Comparison of ENCODE assay signal across 1 cellular context in the genomic region with DNA sequence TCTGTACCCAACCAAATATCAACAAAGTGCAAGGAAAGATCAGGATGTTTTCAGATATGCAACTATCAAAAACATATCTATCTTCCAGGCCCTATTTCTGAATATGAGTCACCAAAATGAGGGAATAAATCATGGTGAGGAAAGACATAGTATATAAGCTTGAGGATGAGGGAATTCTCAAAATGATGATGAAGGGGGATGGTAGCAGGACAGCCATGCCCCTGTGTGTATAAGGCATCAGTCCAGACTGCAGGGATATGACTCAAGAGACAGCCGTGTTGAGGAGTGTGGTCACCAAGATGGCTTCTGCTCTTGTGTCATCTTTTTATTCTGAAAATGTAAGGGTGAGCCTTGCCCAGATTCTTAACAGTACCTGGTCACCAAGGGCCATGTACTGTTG.
TF ChIP-seq lines count a peak whose summit lies in the region.

No MANE protein-coding gene starts in this region.

TF ChIP-seq in A549, 52 proteins besides CTCF, POLR2A, EP300 and RAD21:
- TF ChIP-seq SREBF2 (IDR thresholded peaks at IDR 0.05) (no peak), FOSL2 (IDR thresholded peaks at IDR 0.05) (no peak), FOSL2 (CRISPR knock-in tag; IDR thresholded peaks at IDR 0.05) (peak; percentile 58)
TF ChIP-seq in A549: peak in this region for 1.
